Comparison of ENCODE assay signal across 8 cellular contexts in genomic region chr5:139746691-139747582, GRCh38. TPM values are rescaled to one million over a fixed set of nuclear protein-coding genes. Genes with fewer than 3 reads are reported as not detected.
A peak's percentile ranks its signal among the peaks of the same experiment; 100 is the strongest.
DNase-seq lines count a peak whose midpoint lies in the region; ATAC-seq and TF ChIP-seq lines count a peak whose summit lies in the region.

No MANE protein-coding gene starts in this region.

- H3K9me3 Mint-ChIP-seq in stimulated activated naive B cell treated with anti-CD40 and anti-IgM and Interleukin-4, amounts not matched to agents 10 μg/mL and 1 μg/mL and 100 μg/mL, for 72 hours = no peaks in the 10 kb centered on the region

- POLR2A ChIA-PET in A673 (lab: Charles Lee; ENCODE audit: low non-redundant PET) = no interaction called here

- H3K4me1 ChIP-seq in A673 (ENCODE audit: insufficient read depth, low read length, poor library complexity, severe bottlenecking) = peaks cover 43% of the 10 kb centered on the region
- H3K4me1 ChIP-seq in muscle layer of duodenum (ENCODE audit: control insufficient read depth in 1 of 2, insufficient read depth in 2 of 2, low read length in 2 of 2) = peaks cover 7 to 34% of the 10 kb centered on the region in 2 donors

- H3K36me3 ChIP-seq in A673 (ENCODE audit: insufficient read depth, low read length, poor library complexity, severe bottlenecking) (no peaks in the 10 kb centered on the region), muscle layer of duodenum (ENCODE audit: control insufficient read depth in 1 of 2, insufficient read depth in 2 of 2, low read length in 2 of 2) (no peaks in the 10 kb centered on the region)

- CTCF ChIA-PET in A673 (lab: Charles Lee) = interaction anchor here (1.3 kb wide), 1 partner anchor 18 kb away, joined by 3 read pairs; no protein-coding TSS in a partner anchor

- BruUV-seq in A673 (replicated peaks; lab: Mats Ljungman, UMichigan) = no TSS peak

- H3K4me3 Mint-ChIP-seq in stimulated activated naive B cell treated with anti-CD40 and anti-IgM and Interleukin-4, amounts not matched to agents 10 μg/mL and 1 μg/mL and 100 μg/mL, for 72 hours = peak overlapping the region; percentile 83 to 86

- peaks cover 0 to 3% of the 10 kb centered on the region in 2 donors for H3K27me3 Mint-ChIP-seq in stimulated activated naive B cell treated with anti-CD40 and anti-IgM and Interleukin-4, amounts not matched to agents 10 μg/mL and 1 μg/mL and 100 μg/mL, for 72 hours

- DNase-seq in A673 (ENCODE audit: low spot score) (peak; percentile 77), dorsolateral prefrontal cortex (peak in 3 of 10 donors; percentile 46 to 77 (median 62)), amniotic stem cell (lab: John Stamatoyannopoulos, UW) (no peak)
- DNase-seq in activated CD4-positive, alpha-beta T cell treated with anti-CD3 and anti-CD28 coated beads for 48 hours = peak; percentile 70
- DNase-seq in stimulated activated naive B cell treated with anti-CD40 and anti-IgM and Interleukin-4, amounts not matched to agents 10 μg/mL and 1 μg/mL and 100 μg/mL, for 72 hours = peak; percentile 95

- H3K9me3 ChIP-seq in A673 (ENCODE audit: low read depth, low read length, poor library complexity, severe bottlenecking) (no peaks in the 10 kb centered on the region), muscle layer of duodenum (ENCODE audit: control insufficient read depth in 1 of 2, low read length in 2 of 2) (no peaks in the 10 kb centered on the region)

- H3K27me3 ChIP-seq in A673 (replicated peaks; ENCODE audit: insufficient read depth, low read depth, low read length, poor library complexity) (no peaks in the 10 kb centered on the region), dorsolateral prefrontal cortex (no peaks in the 10 kb centered on the region), muscle layer of duodenum (ENCODE audit: low read depth, low read length) (peaks cover 13% of the 10 kb centered on the region)

- H3K4me3 ChIP-seq in A673 (ENCODE audit: low read depth, low read length, poor library complexity, severe bottlenecking) (peak overlapping the region; percentile 43), dorsolateral prefrontal cortex (peak overlapping the region; percentile 37 to 75 (median 62)), muscle layer of duodenum (ENCODE audit: low read depth in 1 of 2, low read length in 2 of 2) (peak overlapping the region; percentile 46 to 57)

- H3K4me1 Mint-ChIP-seq in stimulated activated naive B cell treated with anti-CD40 and anti-IgM and Interleukin-4, amounts not matched to agents 10 μg/mL and 1 μg/mL and 100 μg/mL, for 72 hours = peaks cover 71 to 95% of the 10 kb centered on the region in 2 donors

- peak overlapping the region; percentile 95 for H3K27ac Mint-ChIP-seq in stimulated activated naive B cell treated with anti-CD40 and anti-IgM and Interleukin-4, amounts not matched to agents 10 μg/mL and 1 μg/mL and 100 μg/mL, for 72 hours

- ATAC-seq in GM18907 (IDR thresholded peaks at IDR 0.05; ENCODE audit: unreplicated experiment) (peak; percentile 54), HG03521 (IDR thresholded peaks at IDR 0.05; ENCODE audit: unreplicated experiment) (peak; percentile 32)
- ATAC-seq in stimulated activated naive B cell treated with anti-CD40 and anti-IgM and Interleukin-4, amounts not matched to agents 10 μg/mL and 1 μg/mL and 100 μg/mL, for 72 hours (replicated peaks) = peak; percentile 60 to 70

- intact Hi-C loops in A673 (cut with micrococcal nuclease; ENCODE audit: unreplicated experiment) = loop anchor here (2.0 to 5.0 kb wide), 2 partner anchors 36 to 95 kb away; no protein-coding TSS in a partner anchor
- intact Hi-C loops in dorsolateral prefrontal cortex (cut with DNase I) = loop anchor here in 1 of 2 donors (5.0 kb wide), 1 partner anchor 50 kb away; no protein-coding TSS in a partner anchor

- TF ChIP-seq CTCF in A673 (conservative IDR thresholded peaks at IDR 0.05; ENCODE audit: low read depth, low read length) = no peak
- TF ChIP-seq CTCF in dorsolateral prefrontal cortex (IDR thresholded peaks at IDR 0.05 in 54 of 56, conservative IDR thresholded peaks at IDR 0.05 in 2 of 56; ENCODE audit: low read depth in 1 of 56, partially characterized antibody in 56 of 56) = no peak

- H3K36me3 Mint-ChIP-seq in stimulated activated naive B cell treated with anti-CD40 and anti-IgM and Interleukin-4, amounts not matched to agents 10 μg/mL and 1 μg/mL and 100 μg/mL, for 72 hours = no peaks in the 10 kb centered on the region

- H3K27ac ChIP-seq in A673 (ENCODE audit: low read depth, low read length, poor library complexity, severe bottlenecking) = peak overlapping the region; percentile 26
- H3K27ac ChIP-seq in dorsolateral prefrontal cortex = peak overlapping the region; percentile 59 to 100 (median 96)
- no peak overlapping the region for H3K27ac ChIP-seq in muscle layer of duodenum (ENCODE audit: low read length)

RNA-seq across cellular contexts. Expression of gene PSD2, which starts 48.7 kb away (rescaled TPM):
- total RNA-seq in A673 (2021) = 0.26 and 0.70 TPM in 2 replicates
- 100 to 1,000 TPM in 19 of 120 experiments, 10 to 100 TPM in 101; 37.2 to 251 (median 77.9) TPM for total RNA-seq in dorsolateral prefrontal cortex

Comparison
In these comparisons a context has a peak if more than half of its experiments do, and no peak if none do; other contexts are left out.
1. RNA of gene PSD2, which starts 48.7 kb away (total RNA-seq): 37.2 to 251 TPM in dorsolateral prefrontal cortex; 0.26 to 0.70 TPM in A673; every median in the first group is over 10 times any median in the second.
2. Peak in every context shown above with its lines, with median percentiles within 50 percentile points of each other: H3K4me3 ChIP-seq and ATAC-seq.